1 cellular context compared by ENCODE assay signal in the genomic region with DNA sequence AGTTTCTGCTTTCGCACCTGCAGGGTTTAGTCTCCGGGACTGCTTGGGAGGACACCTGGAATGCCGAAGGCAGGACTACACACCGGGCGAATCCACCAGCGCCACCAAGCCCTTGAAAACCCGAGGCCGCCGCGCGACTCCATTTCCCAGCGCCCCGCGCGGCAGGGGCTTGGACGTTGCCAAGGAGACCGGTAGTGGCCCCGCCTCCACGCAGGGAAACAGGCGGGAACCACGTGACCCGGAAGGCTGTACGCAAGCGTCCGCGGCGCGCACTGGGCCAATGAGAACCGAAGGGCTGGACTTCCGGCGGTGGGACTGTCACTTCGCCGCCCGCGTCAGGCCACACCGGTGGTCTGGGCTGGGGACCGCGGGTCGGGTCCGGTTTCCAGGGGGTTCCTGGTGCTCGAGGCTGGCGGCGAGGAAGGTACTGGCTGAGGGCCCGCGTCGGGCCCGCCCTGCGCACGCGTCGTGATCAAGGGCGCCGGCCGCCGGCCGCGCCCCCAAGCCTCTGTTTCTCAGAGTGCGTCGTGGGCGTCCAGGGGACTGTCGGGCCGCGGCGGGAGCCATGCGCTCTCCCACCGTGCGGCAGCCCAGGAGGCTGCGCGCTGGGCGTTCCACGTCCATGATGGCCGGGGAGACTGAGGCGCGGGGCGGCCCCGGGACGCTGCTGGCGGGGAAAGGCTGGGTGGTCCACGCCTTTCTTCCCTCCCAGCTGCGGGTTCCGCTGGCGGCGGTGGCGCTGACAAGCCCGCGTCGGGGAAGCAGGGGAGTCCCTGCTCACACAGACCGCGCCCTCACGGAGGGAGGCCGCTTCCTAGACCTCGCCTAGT.
A peak's percentile ranks its signal among the peaks of the same experiment; 100 is the strongest.
TF ChIP-seq lines count a peak whose summit lies in the region.

A gene (plus strand): TSS at position 321 of the 830 bp plus-strand sequence. CDS start 2,106 bp downstream, outside the sequence.

TF ChIP-seq in K562, 482 proteins besides CTCF, POLR2A, EP300 and RAD21 (continued from another document and continues in another):
- TF ChIP-seq RAD51 (IDR thresholded peaks at IDR 0.05; ENCODE audit: borderline replicate concordance, low read depth) (peak; percentile 99), ZNF644 (tag; IDR thresholded peaks at IDR 0.05; ENCODE audit: low read depth) (no peak), RBBP5 (IDR thresholded peaks at IDR 0.05; ENCODE audit: borderline replicate concordance, insufficient read depth, low read length, poor library complexity, severe bottlenecking) (peak; percentile 68), GATAD2B (IDR thresholded peaks at IDR 0.05; ENCODE audit: borderline replicate concordance) (no peak), CEBPG (CRISPR knock-in tag; IDR thresholded peaks at IDR 0.05) (no peak), CEBPG (tag; conservative IDR thresholded peaks at IDR 0.05 in 1 of 2, IDR thresholded peaks at IDR 0.05 in 1 of 2) (no peak), PHF20 (IDR thresholded peaks at IDR 0.05; ENCODE audit: partially characterized antibody) (peak; percentile 33), HDAC8 (tag; IDR thresholded peaks at IDR 0.05) (0 out of 2 replicates have a peak, but pooled peaks have one; percentile 18), KLF16 (IDR thresholded peaks at IDR 0.05) (no peak), U2AF1 (optimal IDR thresholded peaks at IDR 0.05; ENCODE audit: low read depth, low read length) (peak; percentile 95), ZNF445 (CRISPR knock-in tag; IDR thresholded peaks at IDR 0.05; ENCODE audit: low read depth) (no peak), ZFP30 (CRISPR knock-in tag; IDR thresholded peaks at IDR 0.05; ENCODE audit: borderline replicate concordance) (no peak), ZNF707 (CRISPR knock-in tag; conservative IDR thresholded peaks at IDR 0.05) (no peak), ATF1 (CRISPR knock-in tag; IDR thresholded peaks at IDR 0.05) (0 out of 2 replicates have a peak, but pooled peaks have one; percentile 27), ATF1 (tag; IDR thresholded peaks at IDR 0.05) (peak; percentile 91), JUNB (CRISPR knock-in tag; conservative IDR thresholded peaks at IDR 0.05) (no peak), PML (IDR thresholded peaks at IDR 0.05; ENCODE audit: low read length) (no peak), ZNF354B (CRISPR knock-in tag; IDR thresholded peaks at IDR 0.05) (no peak), RBM22 (IDR thresholded peaks at IDR 0.05; ENCODE audit: low read depth, low read length, poor library complexity, severe bottlenecking) (peak; percentile 83), GTF2F1 (IDR thresholded peaks at IDR 0.05; ENCODE audit: low read depth, low read length) (no peak), HCFC1 (IDR thresholded peaks at IDR 0.05; ENCODE audit: low read depth, low read length) (peak; percentile 89), SMARCA4 (IDR thresholded peaks at IDR 0.05) (no peak), SOX6 (IDR thresholded peaks at IDR 0.05) (0 out of 2 replicates have a peak, but pooled peaks have one; percentile 16), ZC3H4 (CRISPR knock-in tag; IDR thresholded peaks at IDR 0.05; ENCODE audit: borderline replicate concordance) (no peak), KLF10 (CRISPR knock-in tag; IDR thresholded peaks at IDR 0.05) (no peak), PHB2 (IDR thresholded peaks at IDR 0.05; ENCODE audit: low read depth) (no peak), ZNF324 (CRISPR knock-in tag; IDR thresholded peaks at IDR 0.05) (no peak), ZBTB7A (IDR thresholded peaks at IDR 0.05; ENCODE audit: borderline replicate concordance, control insufficient read depth, low read depth, low read length) (no peak), ZNF174 (CRISPR knock-in tag; IDR thresholded peaks at IDR 0.05) (no peak), ZNF583 (CRISPR knock-in tag; IDR thresholded peaks at IDR 0.05) (no peak), NRF1 (conservative IDR thresholded peaks at IDR 0.05 in 1 of 2, IDR thresholded peaks at IDR 0.05 in 1 of 2) (peak; percentile 91 to 92), CBFB (CRISPR knock-in tag; IDR thresholded peaks at IDR 0.05) (no peak), PHF8 (IDR thresholded peaks at IDR 0.05; ENCODE audit: borderline replicate concordance, low read length) (peak; percentile 77; the same call in 1 of the 2 replicates), DNMT1 (IDR thresholded peaks at IDR 0.05) (no peak), SMARCB1 (IDR thresholded peaks at IDR 0.05; ENCODE audit: insufficient read length, low read depth) (no peak), SRSF7 (optimal IDR thresholded peaks at IDR 0.05; ENCODE audit: low read depth, low read length) (no peak), ZNF239 (CRISPR knock-in tag; IDR thresholded peaks at IDR 0.05) (no peak), RFX1 (IDR thresholded peaks at IDR 0.05) (peak; percentile 96), FOXK1 (CRISPR knock-in tag; IDR thresholded peaks at IDR 0.05; ENCODE audit: borderline replicate concordance) (no peak), SPI1 (IDR thresholded peaks at IDR 0.05; ENCODE audit: borderline replicate concordance, low read depth, low read length) (no peak), ETS2 (tag; IDR thresholded peaks at IDR 0.05; ENCODE audit: borderline replicate concordance, poor library complexity, severe bottlenecking) (no peak), SRF (CRISPR knock-in tag; IDR thresholded peaks at IDR 0.05) (no peak), CSDE1 (IDR thresholded peaks at IDR 0.05) (peak in 1 of 2 experiments; percentile 55; a peak in 1 of 4 replicates), MIER1 (IDR thresholded peaks at IDR 0.05; ENCODE audit: low read depth) (no peak), SMAD3 (CRISPR knock-in tag; conservative IDR thresholded peaks at IDR 0.05) (no peak), CBFA2T2 (conservative IDR thresholded peaks at IDR 0.05) (peak; percentile 92), HDAC6 (IDR thresholded peaks at IDR 0.05; ENCODE audit: low read depth, low read length) (no peak), ZNF436 (CRISPR knock-in tag; IDR thresholded peaks at IDR 0.05) (no peak), SMARCC2 (IDR thresholded peaks at IDR 0.05; ENCODE audit: low read depth) (no peak), MYC (IDR thresholded peaks at IDR 0.05; ENCODE audit: low read depth, low read length) (peak; percentile 73), MYC (CRISPR knock-in tag; IDR thresholded peaks at IDR 0.05; ENCODE audit: borderline replicate concordance, low read depth) (peak; percentile 71; the same call in 1 of the 2 replicates)
- TF ChIP-seq, protein P1, sequence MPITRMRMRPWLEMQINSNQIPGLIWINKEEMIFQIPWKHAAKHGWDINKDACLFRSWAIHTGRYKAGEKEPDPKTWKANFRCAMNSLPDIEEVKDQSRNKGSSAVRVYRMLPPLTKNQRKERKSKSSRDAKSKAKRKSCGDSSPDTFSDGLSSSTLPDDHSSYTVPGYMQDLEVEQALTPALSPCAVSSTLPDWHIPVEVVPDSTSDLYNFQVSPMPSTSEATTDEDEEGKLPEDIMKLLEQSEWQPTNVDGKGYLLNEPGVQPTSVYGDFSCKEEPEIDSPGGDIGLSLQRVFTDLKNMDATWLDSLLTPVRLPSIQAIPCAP (CRISPR knock-in tag; IDR thresholded peaks at IDR 0.05; ENCODE audit: borderline replicate concordance): no peak
- TF ChIP-seq, protein P2, sequence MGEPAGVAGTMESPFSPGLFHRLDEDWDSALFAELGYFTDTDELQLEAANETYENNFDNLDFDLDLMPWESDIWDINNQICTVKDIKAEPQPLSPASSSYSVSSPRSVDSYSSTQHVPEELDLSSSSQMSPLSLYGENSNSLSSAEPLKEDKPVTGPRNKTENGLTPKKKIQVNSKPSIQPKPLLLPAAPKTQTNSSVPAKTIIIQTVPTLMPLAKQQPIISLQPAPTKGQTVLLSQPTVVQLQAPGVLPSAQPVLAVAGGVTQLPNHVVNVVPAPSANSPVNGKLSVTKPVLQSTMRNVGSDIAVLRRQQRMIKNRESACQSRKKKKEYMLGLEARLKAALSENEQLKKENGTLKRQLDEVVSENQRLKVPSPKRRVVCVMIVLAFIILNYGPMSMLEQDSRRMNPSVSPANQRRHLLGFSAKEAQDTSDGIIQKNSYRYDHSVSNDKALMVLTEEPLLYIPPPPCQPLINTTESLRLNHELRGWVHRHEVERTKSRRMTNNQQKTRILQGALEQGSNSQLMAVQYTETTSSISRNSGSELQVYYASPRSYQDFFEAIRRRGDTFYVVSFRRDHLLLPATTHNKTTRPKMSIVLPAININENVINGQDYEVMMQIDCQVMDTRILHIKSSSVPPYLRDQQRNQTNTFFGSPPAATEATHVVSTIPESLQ (CRISPR knock-in tag; IDR thresholded peaks at IDR 0.05): no peak
- TF ChIP-seq, protein P3, sequence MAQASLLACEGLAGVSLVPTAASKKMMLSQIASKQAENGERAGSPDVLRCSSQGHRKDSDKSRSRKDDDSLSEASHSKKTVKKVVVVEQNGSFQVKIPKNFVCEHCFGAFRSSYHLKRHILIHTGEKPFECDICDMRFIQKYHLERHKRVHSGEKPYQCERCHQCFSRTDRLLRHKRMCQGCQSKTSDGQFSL (CRISPR knock-in tag; IDR thresholded peaks at IDR 0.05): no peak
- TF ChIP-seq, protein P3 (tag; IDR thresholded peaks at IDR 0.05): no peak
- TF ChIP-seq, protein P4, sequence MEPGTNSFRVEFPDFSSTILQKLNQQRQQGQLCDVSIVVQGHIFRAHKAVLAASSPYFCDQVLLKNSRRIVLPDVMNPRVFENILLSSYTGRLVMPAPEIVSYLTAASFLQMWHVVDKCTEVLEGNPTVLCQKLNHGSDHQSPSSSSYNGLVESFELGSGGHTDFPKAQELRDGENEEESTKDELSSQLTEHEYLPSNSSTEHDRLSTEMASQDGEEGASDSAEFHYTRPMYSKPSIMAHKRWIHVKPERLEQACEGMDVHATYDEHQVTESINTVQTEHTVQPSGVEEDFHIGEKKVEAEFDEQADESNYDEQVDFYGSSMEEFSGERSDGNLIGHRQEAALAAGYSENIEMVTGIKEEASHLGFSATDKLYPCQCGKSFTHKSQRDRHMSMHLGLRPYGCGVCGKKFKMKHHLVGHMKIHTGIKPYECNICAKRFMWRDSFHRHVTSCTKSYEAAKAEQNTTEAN (CRISPR knock-in tag; IDR thresholded peaks at IDR 0.05): no peak
- TF ChIP-seq, protein P5, sequence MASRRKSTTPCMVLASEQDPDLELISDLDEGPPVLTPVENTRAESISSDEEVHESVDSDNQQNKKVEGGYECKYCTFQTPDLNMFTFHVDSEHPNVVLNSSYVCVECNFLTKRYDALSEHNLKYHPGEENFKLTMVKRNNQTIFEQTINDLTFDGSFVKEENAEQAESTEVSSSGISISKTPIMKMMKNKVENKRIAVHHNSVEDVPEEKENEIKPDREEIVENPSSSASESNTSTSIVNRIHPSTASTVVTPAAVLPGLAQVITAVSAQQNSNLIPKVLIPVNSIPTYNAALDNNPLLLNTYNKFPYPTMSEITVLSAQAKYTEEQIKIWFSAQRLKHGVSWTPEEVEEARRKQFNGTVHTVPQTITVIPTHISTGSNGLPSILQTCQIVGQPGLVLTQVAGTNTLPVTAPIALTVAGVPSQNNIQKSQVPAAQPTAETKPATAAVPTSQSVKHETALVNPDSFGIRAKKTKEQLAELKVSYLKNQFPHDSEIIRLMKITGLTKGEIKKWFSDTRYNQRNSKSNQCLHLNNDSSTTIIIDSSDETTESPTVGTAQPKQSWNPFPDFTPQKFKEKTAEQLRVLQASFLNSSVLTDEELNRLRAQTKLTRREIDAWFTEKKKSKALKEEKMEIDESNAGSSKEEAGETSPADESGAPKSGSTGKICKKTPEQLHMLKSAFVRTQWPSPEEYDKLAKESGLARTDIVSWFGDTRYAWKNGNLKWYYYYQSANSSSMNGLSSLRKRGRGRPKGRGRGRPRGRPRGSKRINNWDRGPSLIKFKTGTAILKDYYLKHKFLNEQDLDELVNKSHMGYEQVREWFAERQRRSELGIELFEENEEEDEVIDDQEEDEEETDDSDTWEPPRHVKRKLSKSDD (conservative IDR thresholded peaks at IDR 0.05; ENCODE audit: low read length): no peak
- TF ChIP-seq, protein P6, sequence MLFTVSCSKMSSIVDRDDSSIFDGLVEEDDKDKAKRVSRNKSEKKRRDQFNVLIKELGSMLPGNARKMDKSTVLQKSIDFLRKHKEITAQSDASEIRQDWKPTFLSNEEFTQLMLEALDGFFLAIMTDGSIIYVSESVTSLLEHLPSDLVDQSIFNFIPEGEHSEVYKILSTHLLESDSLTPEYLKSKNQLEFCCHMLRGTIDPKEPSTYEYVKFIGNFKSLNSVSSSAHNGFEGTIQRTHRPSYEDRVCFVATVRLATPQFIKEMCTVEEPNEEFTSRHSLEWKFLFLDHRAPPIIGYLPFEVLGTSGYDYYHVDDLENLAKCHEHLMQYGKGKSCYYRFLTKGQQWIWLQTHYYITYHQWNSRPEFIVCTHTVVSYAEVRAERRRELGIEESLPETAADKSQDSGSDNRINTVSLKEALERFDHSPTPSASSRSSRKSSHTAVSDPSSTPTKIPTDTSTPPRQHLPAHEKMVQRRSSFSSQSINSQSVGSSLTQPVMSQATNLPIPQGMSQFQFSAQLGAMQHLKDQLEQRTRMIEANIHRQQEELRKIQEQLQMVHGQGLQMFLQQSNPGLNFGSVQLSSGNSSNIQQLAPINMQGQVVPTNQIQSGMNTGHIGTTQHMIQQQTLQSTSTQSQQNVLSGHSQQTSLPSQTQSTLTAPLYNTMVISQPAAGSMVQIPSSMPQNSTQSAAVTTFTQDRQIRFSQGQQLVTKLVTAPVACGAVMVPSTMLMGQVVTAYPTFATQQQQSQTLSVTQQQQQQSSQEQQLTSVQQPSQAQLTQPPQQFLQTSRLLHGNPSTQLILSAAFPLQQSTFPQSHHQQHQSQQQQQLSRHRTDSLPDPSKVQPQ (CRISPR knock-in tag; IDR thresholded peaks at IDR 0.05; ENCODE audit: borderline replicate concordance): no peak
- TF ChIP-seq, protein P7, sequence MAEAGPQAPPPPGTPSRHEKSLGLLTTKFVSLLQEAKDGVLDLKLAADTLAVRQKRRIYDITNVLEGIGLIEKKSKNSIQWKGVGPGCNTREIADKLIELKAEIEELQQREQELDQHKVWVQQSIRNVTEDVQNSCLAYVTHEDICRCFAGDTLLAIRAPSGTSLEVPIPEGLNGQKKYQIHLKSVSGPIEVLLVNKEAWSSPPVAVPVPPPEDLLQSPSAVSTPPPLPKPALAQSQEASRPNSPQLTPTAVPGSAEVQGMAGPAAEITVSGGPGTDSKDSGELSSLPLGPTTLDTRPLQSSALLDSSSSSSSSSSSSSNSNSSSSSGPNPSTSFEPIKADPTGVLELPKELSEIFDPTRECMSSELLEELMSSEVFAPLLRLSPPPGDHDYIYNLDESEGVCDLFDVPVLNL (CRISPR knock-in tag; IDR thresholded peaks at IDR 0.05; ENCODE audit: low read depth): peak; percentile 23; the same call in 1 of the 2 replicates
